ENCODE assay signal across 17 cellular contexts in genomic region chr6:35072698-35073055, GRCh38.
"Had no signal": no experiment of that assay in that cellular context is flagged by ENCODE, and none has a peak within 500 bp of the region (broad histone marks: within the 10 kb centered on the region; RNA-seq: fewer than 3 reads in every experiment).

No MANE protein-coding gene starts in this region.

- H3K4me3 ChIP-seq: colonic mucosa, gastrocnemius medialis, left lung, mucosa of descending colon, right lobe of liver, thoracic aorta, transverse colon had no signal

- H3K27me3 Mint-ChIP-seq: naive thymus-derived CD8-positive, alpha-beta T cell; stimulated activated naive B cell treated with anti-CD40 and anti-IgM and Interleukin-4, amounts not matched to agents 10 μg/mL and 1 μg/mL and 100 μg/mL, for 72 hours; stimulated activated naive CD8-positive, alpha-beta T cell treated with anti-CD3 and anti-CD28 coated beads, Interleukin-15, amount 100 ng/mL, for 72 hours had no signal

- H3K9me3 Mint-ChIP-seq: naive thymus-derived CD8-positive, alpha-beta T cell; stimulated activated naive B cell treated with anti-CD40 and anti-IgM and Interleukin-4, amounts not matched to agents 10 μg/mL and 1 μg/mL and 100 μg/mL, for 72 hours; stimulated activated naive CD8-positive, alpha-beta T cell treated with anti-CD3 and anti-CD28 coated beads, Interleukin-15, amount 100 ng/mL, for 72 hours had no signal

- H3K36me3 ChIP-seq: colonic mucosa had no signal

- H3K4me1 ChIP-seq: colonic mucosa, gastrocnemius medialis, left lung, right lobe of liver had no signal

- DNase-seq: caudate nucleus; colonic mucosa; gastrocnemius medialis; glutamatergic neuron; islet precursor cell; left lung; naive thymus-derived CD8-positive, alpha-beta T cell; stimulated activated CD4-positive, alpha-beta T cell treated with anti-CD3 and anti-CD28 coated beads, Interleukin-15, amount 100 ng/mL, for 24 hours; stimulated activated CD4-positive, alpha-beta T cell treated with anti-CD3 and anti-CD28 coated beads, Interleukin-1b, Interleukin-23, amount 100 ng/mL, for 48 hours; stimulated activated CD4-positive, alpha-beta T cell treated with anti-CD3 and anti-CD28 coated beads, Interleukin-4, amount 100 ng/mL, for 24 hours; stimulated activated naive B cell treated with anti-CD40 and anti-IgM and Interleukin-4, amounts not matched to agents 10 μg/mL and 1 μg/mL and 100 μg/mL, for 72 hours; stimulated activated naive CD8-positive, alpha-beta T cell treated with anti-CD3 and anti-CD28 coated beads, Interleukin-15, amount 100 ng/mL, for 72 hours; transverse colon had no signal

- H3K4me3 Mint-ChIP-seq: stimulated activated naive B cell treated with anti-CD40 and anti-IgM and Interleukin-4, amounts not matched to agents 10 μg/mL and 1 μg/mL and 100 μg/mL, for 72 hours; stimulated activated naive CD8-positive, alpha-beta T cell treated with anti-CD3 and anti-CD28 coated beads, Interleukin-15, amount 100 ng/mL, for 72 hours had no signal

- H3K27ac ChIP-seq: colonic mucosa, gastrocnemius medialis, left lung, neutrophil, right lobe of liver, thoracic aorta, transverse colon had no signal

- H3K27me3 ChIP-seq: colonic mucosa, gastrocnemius medialis, left lung, neutrophil, right lobe of liver, transverse colon had no signal

- ATAC-seq: gastrocnemius medialis; left lung; mucosa of descending colon; naive thymus-derived CD8-positive, alpha-beta T cell; right lobe of liver; stimulated activated naive B cell treated with anti-CD40 and anti-IgM and Interleukin-4, amounts not matched to agents 10 μg/mL and 1 μg/mL and 100 μg/mL, for 72 hours; stimulated activated naive CD8-positive, alpha-beta T cell treated with anti-CD3 and anti-CD28 coated beads, Interleukin-15, amount 100 ng/mL, for 72 hours had no signal

- H3K9me3 ChIP-seq: colonic mucosa, gastrocnemius medialis, left lung, mucosa of descending colon, neutrophil, right lobe of liver, thoracic aorta, transverse colon had no signal

- H3K4me1 Mint-ChIP-seq: stimulated activated naive B cell treated with anti-CD40 and anti-IgM and Interleukin-4, amounts not matched to agents 10 μg/mL and 1 μg/mL and 100 μg/mL, for 72 hours; stimulated activated naive CD8-positive, alpha-beta T cell treated with anti-CD3 and anti-CD28 coated beads, Interleukin-15, amount 100 ng/mL, for 72 hours had no signal

- H3K27ac Mint-ChIP-seq: stimulated activated naive B cell treated with anti-CD40 and anti-IgM and Interleukin-4, amounts not matched to agents 10 μg/mL and 1 μg/mL and 100 μg/mL, for 72 hours; stimulated activated naive CD8-positive, alpha-beta T cell treated with anti-CD3 and anti-CD28 coated beads, Interleukin-15, amount 100 ng/mL, for 72 hours had no signal
